ENCODE assay signal across 1 cellular context in the genomic region with DNA sequence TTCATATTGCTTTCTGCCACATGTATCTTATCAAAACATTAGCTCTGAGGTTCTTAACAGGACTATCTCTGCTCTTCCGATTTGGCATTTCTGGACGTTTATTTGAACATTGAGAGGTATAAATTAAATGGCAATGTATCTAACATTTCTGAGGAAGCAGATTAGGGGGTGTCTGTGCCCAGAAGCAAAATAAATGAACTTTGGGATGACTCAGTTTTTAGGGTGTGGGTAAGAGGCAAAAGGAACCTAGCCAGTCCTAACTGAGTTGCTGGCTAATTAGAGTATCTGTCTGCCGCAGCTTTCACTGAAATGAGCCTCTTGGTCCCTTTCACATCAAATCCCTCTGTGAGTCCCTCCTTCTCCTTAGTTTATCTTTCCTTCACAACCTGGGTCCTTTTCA.
TF ChIP-seq lines count a peak whose summit lies in the region.

No MANE protein-coding gene starts in this region.

TF ChIP-seq in SK-N-SH treated with all-trans-retinoic acid at 6 μM for 48 hours, 23 proteins besides CTCF, POLR2A, EP300 and RAD21 (continued from another document):
- no peak for TF ChIP-seq CSRNP3 (CRISPR knock-in tag; IDR thresholded peaks at IDR 0.05)
- no peak for TF ChIP-seq RARB (CRISPR knock-in tag; IDR thresholded peaks at IDR 0.05)
- TF ChIP-seq ARNTL (CRISPR knock-in tag; IDR thresholded peaks at IDR 0.05; ENCODE audit: borderline replicate concordance, low read depth) = no peak
